Comparison of ENCODE assay signal across 1 cellular context in the genomic region with DNA sequence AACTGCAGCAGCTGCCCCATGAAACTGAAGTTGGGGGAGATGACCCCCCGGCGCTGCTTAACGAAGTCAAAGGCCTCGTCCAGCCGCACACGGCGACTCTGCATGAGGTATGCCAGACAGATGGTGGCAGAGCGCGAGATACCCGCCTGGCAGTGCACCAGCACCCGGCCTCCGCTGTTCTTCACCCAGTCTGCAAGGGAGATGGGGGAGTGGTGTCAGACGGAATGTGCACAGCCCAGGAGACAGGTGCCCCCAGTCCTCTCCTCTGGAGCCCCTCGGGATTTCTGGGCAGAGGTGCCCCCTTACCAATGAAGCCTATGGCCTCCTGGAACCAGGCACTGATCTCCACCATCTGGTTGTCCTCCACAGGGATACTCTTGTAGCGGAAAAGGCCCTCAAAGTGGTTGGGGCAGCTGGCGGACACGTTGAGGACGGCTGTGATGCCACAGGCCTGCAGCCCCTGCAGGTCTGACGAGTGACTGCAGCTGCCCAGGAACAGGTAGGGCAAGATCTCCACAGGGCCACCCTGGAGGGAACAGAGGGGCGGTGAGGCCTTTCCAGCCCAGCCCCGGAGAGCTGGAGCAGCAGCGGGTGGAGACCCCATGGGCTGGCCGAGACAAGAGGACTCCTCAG.
TF ChIP-seq lines count a peak whose summit lies in the region.

No MANE protein-coding gene starts in this region.

TF ChIP-seq in IMR-90, 13 proteins besides CTCF, POLR2A, EP300 and RAD21 (continued from another document):
- no peak for TF ChIP-seq ELK1 (IDR thresholded peaks at IDR 0.05; ENCODE audit: borderline replicate concordance, low read depth, low read length)
- TF ChIP-seq BHLHE40 (IDR thresholded peaks at IDR 0.05; ENCODE audit: low read depth, low read length), result no peak
- TF ChIP-seq FOS (IDR thresholded peaks at IDR 0.05; ENCODE audit: low read depth, low read length), result no peak
- no peak for TF ChIP-seq MAZ (IDR thresholded peaks at IDR 0.05; ENCODE audit: borderline replicate concordance, low read depth, low read length)
- no peak for TF ChIP-seq NFE2L2 (IDR thresholded peaks at IDR 0.05; ENCODE audit: low read depth, low read length)
- TF ChIP-seq RCOR1 (IDR thresholded peaks at IDR 0.05; ENCODE audit: insufficient replicate concordance, low read length), result no peak
- no peak for TF ChIP-seq SMC3 (IDR thresholded peaks at IDR 0.05; ENCODE audit: low read depth, low read length)
- TF ChIP-seq CHD1 (IDR thresholded peaks at IDR 0.05; ENCODE audit: low read depth, low read length), result no peak
- TF ChIP-seq MAFK (IDR thresholded peaks at IDR 0.05; ENCODE audit: low read depth, low read length), result no peak
